ENCODE assay signal across 20 cellular contexts in genomic region chr16:35506898-35507194, GRCh38.
"Had no signal": no experiment of that assay in that cellular context is flagged by ENCODE, and none has a peak within 500 bp of the region (broad histone marks: within the 10 kb centered on the region; RNA-seq: fewer than 3 reads in every experiment).

No MANE protein-coding gene starts in this region.

- H3K79me2 ChIP-seq: parathyroid adenoma had no signal

- H3K36me3 ChIP-seq: esophagus squamous epithelium, neutrophil, sigmoid colon, spleen, upper lobe of right lung had no signal

- ATAC-seq: activated CD4-positive, CD25-positive, alpha-beta regulatory T cell treated with anti-CD3 and anti-CD28 coated beads, Interleukin-2, amount 50 U/mL, for 24 hours; activated naive CD8-positive, alpha-beta T cell treated with anti-CD3 and anti-CD28 coated beads, Interleukin-2, amount 50 U/mL, for 24 hours; left ventricle myocardium superior; natural killer cell; stimulated activated naive CD8-positive, alpha-beta T cell treated with anti-CD3 and anti-CD28 coated beads, Interleukin-15, amount 100 ng/mL, for 72 hours had no signal

- H3K9me3 ChIP-seq: neutrophil, upper lobe of right lung had no signal

- H3K27ac ChIP-seq: esophagus squamous epithelium, neutrophil, parathyroid adenoma, sigmoid colon, spleen, upper lobe of right lung had no signal

- H3K9ac ChIP-seq: parathyroid adenoma had no signal

- H3K4me3 ChIP-seq: esophagus squamous epithelium, sigmoid colon, spleen, upper lobe of right lung had no signal

- H3K27me3 ChIP-seq: esophagus squamous epithelium, neutrophil, spleen, upper lobe of right lung had no signal

- H3K4me1 ChIP-seq: esophagus squamous epithelium, parathyroid adenoma, sigmoid colon, spleen, upper lobe of right lung had no signal

- DNase-seq: activated CD4-positive, alpha-beta T cell treated with anti-CD3 and anti-CD28 coated beads, Interleukin-2, amount 50 U/mL, for 48 hours; activated naive CD4-positive, alpha-beta T cell treated with anti-CD3 and anti-CD28 coated beads for 36 hours; activated naive CD8-positive, alpha-beta T cell treated with anti-CD3 and anti-CD28 coated beads, Interleukin-2, amount 50 U/mL, for 24 hours; activated T-cell treated with anti-CD3 and anti-CD28 coated beads, Interleukin-2, amount 50 U/mL, for 1 hour; aorta; cortex of kidney; effector CD4-positive, alpha-beta T cell; esophagus squamous epithelium; foreskin fibroblast; hippocampal formation; kidney; left ventricle myocardium superior; natural killer cell; sigmoid colon; spleen; stimulated activated naive CD8-positive, alpha-beta T cell treated with anti-CD3 and anti-CD28 coated beads, Interleukin-15, amount 100 ng/mL, for 72 hours; upper lobe of right lung had no signal

- H2AFZ ChIP-seq: parathyroid adenoma had no signal
